Comparison of ENCODE assay signal across 1 cellular context in genomic region chr17:18262641-18263040, GRCh38.
TF ChIP-seq lines count a peak whose summit lies in the region.

No MANE protein-coding gene starts in this region.

TF ChIP-seq in IMR-90, 13 proteins besides CTCF, POLR2A, EP300 and RAD21:
- TF ChIP-seq MAZ (IDR thresholded peaks at IDR 0.05; ENCODE audit: borderline replicate concordance, low read depth, low read length): no peak
- TF ChIP-seq, protein P1, sequence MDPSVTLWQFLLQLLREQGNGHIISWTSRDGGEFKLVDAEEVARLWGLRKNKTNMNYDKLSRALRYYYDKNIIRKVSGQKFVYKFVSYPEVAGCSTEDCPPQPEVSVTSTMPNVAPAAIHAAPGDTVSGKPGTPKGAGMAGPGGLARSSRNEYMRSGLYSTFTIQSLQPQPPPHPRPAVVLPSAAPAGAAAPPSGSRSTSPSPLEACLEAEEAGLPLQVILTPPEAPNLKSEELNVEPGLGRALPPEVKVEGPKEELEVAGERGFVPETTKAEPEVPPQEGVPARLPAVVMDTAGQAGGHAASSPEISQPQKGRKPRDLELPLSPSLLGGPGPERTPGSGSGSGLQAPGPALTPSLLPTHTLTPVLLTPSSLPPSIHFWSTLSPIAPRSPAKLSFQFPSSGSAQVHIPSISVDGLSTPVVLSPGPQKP (IDR thresholded peaks at IDR 0.05; ENCODE audit: borderline replicate concordance, low read depth, low read length): no peak
- TF ChIP-seq FOS (IDR thresholded peaks at IDR 0.05; ENCODE audit: low read depth, low read length): no peak
- TF ChIP-seq NFE2L2 (IDR thresholded peaks at IDR 0.05; ENCODE audit: low read depth, low read length): no peak
- no peak for TF ChIP-seq BHLHE40 (IDR thresholded peaks at IDR 0.05; ENCODE audit: low read depth, low read length)
- no peak for TF ChIP-seq MXI1 (IDR thresholded peaks at IDR 0.05; ENCODE audit: borderline replicate concordance, low read depth, low read length)
- no peak for TF ChIP-seq MAFK (IDR thresholded peaks at IDR 0.05; ENCODE audit: low read depth, low read length)
- no peak for TF ChIP-seq RCOR1 (IDR thresholded peaks at IDR 0.05; ENCODE audit: insufficient replicate concordance, low read length)
- no peak for TF ChIP-seq CEBPB (IDR thresholded peaks at IDR 0.05; ENCODE audit: low read depth, low read length)
- TF ChIP-seq USF2 (IDR thresholded peaks at IDR 0.05; ENCODE audit: low read depth, low read length): no peak
- TF ChIP-seq CHD1 (IDR thresholded peaks at IDR 0.05; ENCODE audit: low read depth, low read length): no peak
- no peak for TF ChIP-seq SMC3 (IDR thresholded peaks at IDR 0.05; ENCODE audit: low read depth, low read length)
- TF ChIP-seq RFX5 (IDR thresholded peaks at IDR 0.05; ENCODE audit: low read depth, low read length): no peak
TF ChIP-seq in IMR-90: peak in this region for 0.
